22 cellular contexts compared by ENCODE assay signal in the genomic region with DNA sequence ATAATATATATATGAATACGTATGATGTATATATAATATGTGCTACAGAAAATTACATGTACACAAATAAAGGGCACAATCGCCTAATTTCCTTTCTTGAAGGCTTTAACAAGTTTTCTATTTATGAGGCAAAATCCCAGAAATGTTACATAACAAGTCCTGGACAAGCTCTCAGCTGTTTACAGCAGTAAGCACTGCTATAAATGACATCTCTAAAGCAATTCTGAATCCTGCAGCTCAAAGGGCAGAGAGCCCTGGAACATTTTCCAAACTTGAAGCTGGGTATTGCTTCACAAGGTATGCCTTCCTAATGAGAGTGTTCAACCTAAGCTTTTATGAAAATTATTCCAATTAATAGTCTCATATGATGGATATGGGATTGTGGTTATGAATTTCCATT.
"Had no signal": no experiment of that assay in that cellular context is flagged by ENCODE, and none has a peak within 500 bp of the region (broad histone marks: within the 10 kb centered on the region; RNA-seq: fewer than 3 reads in every experiment).

No MANE protein-coding gene starts in this region.

- ATAC-seq: stimulated activated effector memory CD8-positive, alpha-beta T cell treated with anti-CD3 and anti-CD28 coated beads, Interleukin-12 subunit alpha, Interleukin-12 subunit beta, amount 100 ng/mL, for 72 hours; stimulated activated memory B cell treated with anti-CD40 and anti-IgM and Interleukin-4, amounts not matched to agents 10 μg/mL and 1 μg/mL and 100 μg/mL, for 72 hours; stimulated activated naive B cell treated with anti-CD40 and anti-IgM and Interleukin-4, amounts not matched to agents 10 μg/mL and 1 μg/mL and 100 μg/mL, for 72 hours; stimulated activated naive CD8-positive, alpha-beta T cell treated with anti-CD3 and anti-CD28 coated beads, Interleukin-15, amount 100 ng/mL, for 72 hours; stimulated activated naive CD8-positive, alpha-beta T cell treated with anti-CD3 and anti-CD28 coated beads, Interleukin-15, Interleukin-2, amounts not matched to agents 100 U/mL and 50 U/mL, for 24 hours; upper lobe of right lung had no signal

- DNase-seq: stimulated activated CD4-positive, alpha-beta T cell treated with anti-CD3 and anti-CD28 coated beads, Interleukin-2, amount 100 ng/mL, for 48 hours; stimulated activated CD4-positive, alpha-beta T cell treated with anti-CD3 and anti-CD28 coated beads, Interleukin-4, amount 100 ng/mL, for 1 hour; stimulated activated CD4-positive, alpha-beta T cell treated with anti-CD3 and anti-CD28 coated beads, Interleukin-4, amount 100 ng/mL, for 24 hours; stimulated activated CD4-positive, alpha-beta T cell treated with anti-CD3 and anti-CD28 coated beads, Interleukin-4, amount 100 ng/mL, for 4 hours; stimulated activated CD8-positive, alpha-beta memory T cell treated with anti-CD3 and anti-CD28 coated beads, Interleukin-4, amount 100 ng/mL, for 48 hours; stimulated activated naive B cell treated with anti-CD40 and anti-IgM and Interleukin-4, amounts not matched to agents 10 μg/mL and 1 μg/mL and 100 μg/mL, for 72 hours; stimulated activated naive CD4-positive, alpha-beta T cell; stimulated activated naive CD4-positive, alpha-beta T cell treated with Interleukin-2 at 50 U/mL for 16 hours; stimulated activated naive CD8-positive, alpha-beta T cell treated with anti-CD3 and anti-CD28 coated beads, Interleukin-15, amount 100 ng/mL, for 72 hours; stimulated activated naive CD8-positive, alpha-beta T cell treated with anti-CD3 and anti-CD28 coated beads, Interleukin-15, Interleukin-2, amounts not matched to agents 100 U/mL and 50 U/mL, for 24 hours; stomach; substantia nigra; testis; thyroid gland; tibial artery; transverse colon; trophoblast cell; upper lobe of left lung; upper lobe of right lung; uterus had no signal
